In the genomic region with DNA sequence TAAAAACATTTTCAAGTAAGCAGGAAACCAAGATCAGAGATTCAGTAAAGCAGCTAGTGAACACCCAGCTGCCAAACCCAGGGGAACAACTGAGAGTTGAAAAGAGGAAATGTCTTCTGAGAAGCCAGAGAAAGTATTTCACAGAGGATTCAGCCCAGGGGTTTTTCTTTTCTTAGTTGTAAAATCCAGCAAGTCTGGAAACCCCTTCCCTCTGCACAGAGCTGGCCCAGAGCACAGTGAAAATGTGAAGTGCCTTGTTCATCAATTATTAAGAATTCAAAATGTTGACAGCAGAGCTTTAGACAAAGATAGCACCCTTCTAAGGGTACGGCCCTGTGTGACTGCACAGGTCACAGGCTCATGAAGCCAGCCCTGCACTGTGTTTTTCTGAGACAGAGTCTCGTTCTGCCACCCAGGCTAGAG, we compare ENCODE assay signal across 1 cellular context.
TF ChIP-seq lines count a peak whose summit lies in the region.

No MANE protein-coding gene starts in this region.

TF ChIP-seq in GM12878, 131 proteins besides CTCF, POLR2A, EP300 and RAD21 (continued from another document):
- TF ChIP-seq EZH2 (IDR thresholded peaks at IDR 0.05; ENCODE audit: borderline replicate concordance, control insufficient read depth, low read depth, low read length) (no peak), NFIC (IDR thresholded peaks at IDR 0.05; ENCODE audit: low read depth, low read length) (0 out of 2 replicates have a peak, but pooled peaks have one; percentile 4), SIN3A (IDR thresholded peaks at IDR 0.05; ENCODE audit: low read depth, low read length) (no peak), NR2C1 (IDR thresholded peaks at IDR 0.05) (no peak), POLR2AphosphoS5 (IDR thresholded peaks at IDR 0.05; ENCODE audit: low read length) (no peak), CREB1 (IDR thresholded peaks at IDR 0.05; ENCODE audit: low read depth) (no peak), BCL11A (IDR thresholded peaks at IDR 0.05; ENCODE audit: low read depth, low read length) (no peak)
- TF ChIP-seq, protein P1, sequence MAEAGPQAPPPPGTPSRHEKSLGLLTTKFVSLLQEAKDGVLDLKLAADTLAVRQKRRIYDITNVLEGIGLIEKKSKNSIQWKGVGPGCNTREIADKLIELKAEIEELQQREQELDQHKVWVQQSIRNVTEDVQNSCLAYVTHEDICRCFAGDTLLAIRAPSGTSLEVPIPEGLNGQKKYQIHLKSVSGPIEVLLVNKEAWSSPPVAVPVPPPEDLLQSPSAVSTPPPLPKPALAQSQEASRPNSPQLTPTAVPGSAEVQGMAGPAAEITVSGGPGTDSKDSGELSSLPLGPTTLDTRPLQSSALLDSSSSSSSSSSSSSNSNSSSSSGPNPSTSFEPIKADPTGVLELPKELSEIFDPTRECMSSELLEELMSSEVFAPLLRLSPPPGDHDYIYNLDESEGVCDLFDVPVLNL (IDR thresholded peaks at IDR 0.05; ENCODE audit: low read depth, low read length) = no peak
TF ChIP-seq in GM12878: peak in this region for 4.
